In the genomic region with DNA sequence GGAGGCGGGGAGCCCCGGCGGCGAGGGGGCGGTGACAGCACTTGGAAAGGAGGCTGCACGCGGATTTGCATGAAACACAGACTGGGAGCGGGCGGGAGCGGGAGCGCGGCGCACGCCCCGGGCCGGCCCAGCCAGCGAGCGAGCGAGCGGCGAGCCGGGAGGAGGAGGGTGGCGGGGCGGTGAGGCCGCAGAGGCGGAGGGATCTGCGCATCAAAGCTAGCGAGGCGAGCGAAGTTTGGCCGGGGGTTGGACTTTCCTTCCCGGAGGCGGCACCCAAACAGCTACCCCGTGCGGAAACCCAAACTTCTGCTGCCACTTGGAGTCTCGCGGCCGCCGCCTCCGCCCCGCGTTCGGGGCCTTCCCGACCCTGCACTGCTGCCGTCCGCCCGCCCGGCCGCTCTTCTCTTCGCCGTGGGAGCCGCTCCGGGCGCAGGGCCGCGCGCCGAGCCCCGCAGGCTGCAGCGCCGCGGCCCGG, we compare ENCODE assay signal across 8 cellular contexts. TPM values are rescaled to one million over a fixed set of nuclear protein-coding genes. Genes with fewer than 3 reads are reported as not detected.
DNase-seq lines count a peak whose midpoint lies in the region; ATAC-seq, FAIRE-seq and TF ChIP-seq lines count a peak whose summit lies in the region.

A gene (plus strand): TSS at position 72 of the 475 bp plus-strand sequence. CDS start 553 bp downstream, outside the sequence.

- 0 to 1% methylated on average over 49 to 63 of the region's 63 CpGs for WGBS in pancreas, 2 donors
- 0% methylated on average over 9 to 53 of the region's 63 CpGs for WGBS in tibial nerve, 2 donors

- POLR2A ChIA-PET in CD4-positive, alpha-beta T cell (lab: Charles Lee) = interaction anchor here (0.7 to 8.4 kb wide), 22 partner anchors 9 to 189 kb away, joined by 3 to 119 read pairs (median 4); a partner anchor contains a TSS

- TF ChIP-seq CTCF in CD4-positive, alpha-beta T cell (IDR thresholded peaks at IDR 0.05) = no peak
- TF ChIP-seq CTCF in SU-DHL-6 (IDR thresholded peaks at IDR 0.05; ENCODE audit: insufficient read depth, low read length, poor library complexity, severe bottlenecking) (no peak), pancreas (IDR thresholded peaks at IDR 0.05) (no peak), tibial nerve (IDR thresholded peaks at IDR 0.05) (peak in 1 of 5 experiments; percentile 32)

- no peaks in the 10 kb centered on the region for H3K27me3 ChIP-seq in CD4-positive, alpha-beta T cell (ENCODE audit: control insufficient read depth, insufficient read depth, low read length)
- H3K27me3 ChIP-seq in HUES48 (ENCODE audit: control insufficient read depth, insufficient read depth, low read length) (peaks cover 42% of the 10 kb centered on the region), SU-DHL-6 (ENCODE audit: low read length) (no peaks in the 10 kb centered on the region), pancreas (no peaks in the 10 kb centered on the region), tibial nerve (no peaks in the 10 kb centered on the region)

- H3K27ac Mint-ChIP-seq in CD4-positive, alpha-beta T cell = peak within 1 kb of the TSS; percentile 92
- peak within 1 kb of the TSS; percentile 82 for H3K27ac Mint-ChIP-seq in activated naive CD8-positive, alpha-beta T cell treated with anti-CD3 and anti-CD28 coated beads, Interleukin-2, amount 50 U/mL, for 24 hours

- H3K9me2 ChIP-seq in SU-DHL-6 (replicated peaks; ENCODE audit: insufficient read depth, low read length) = no peaks in the 10 kb centered on the region

- no peaks in the 10 kb centered on the region for H3K9me3 Mint-ChIP-seq in CD4-positive, alpha-beta T cell
- no peaks in the 10 kb centered on the region for H3K9me3 Mint-ChIP-seq in activated naive CD8-positive, alpha-beta T cell treated with anti-CD3 and anti-CD28 coated beads, Interleukin-2, amount 50 U/mL, for 24 hours

- peak in 1 of 2 donors; percentile 75 for TF ChIP-seq POLR2A in tibial nerve (IDR thresholded peaks at IDR 0.05)

- H3K9ac ChIP-seq in HUES48 (ENCODE audit: low read depth, low read length) (peak within 1 kb of the TSS; percentile 35), SU-DHL-6 (ENCODE audit: low read length) (peak within 1 kb of the TSS; percentile 99)

- no peaks in the 10 kb centered on the region; the same call in 1 of the 2 replicates for H4K20me1 ChIP-seq in SU-DHL-6 (ENCODE audit: low read depth, low read length)

- peaks cover 15% of the 10 kb centered on the region for H3K36me3 Mint-ChIP-seq in CD4-positive, alpha-beta T cell (ENCODE audit: low read depth)
- H3K36me3 Mint-ChIP-seq in activated naive CD8-positive, alpha-beta T cell treated with anti-CD3 and anti-CD28 coated beads, Interleukin-2, amount 50 U/mL, for 24 hours (ENCODE audit: low read depth) = no peaks in the 10 kb centered on the region

- H3K27ac ChIP-seq in CD4-positive, alpha-beta T cell (ENCODE audit: low read depth, low read length) = peak within 1 kb of the TSS; percentile 62
- H3K27ac ChIP-seq in HUES48 (ENCODE audit: low read depth, low read length) (peak within 1 kb of the TSS; percentile 89), SU-DHL-6 (ENCODE audit: low read depth, low read length) (peak within 1 kb of the TSS; percentile 62), pancreas (peak within 1 kb of the TSS; percentile 92 to 95 (median 95)), tibial nerve (peak within 1 kb of the TSS; percentile 73 to 93 (median 88))

- H3K9me3 ChIP-seq in CD4-positive, alpha-beta T cell (ENCODE audit: control insufficient read depth, low read length) = no peaks in the 10 kb centered on the region
- H3K9me3 ChIP-seq in HUES48 (ENCODE audit: control insufficient read depth, insufficient read depth, low read length) (no peaks in the 10 kb centered on the region), SU-DHL-6 (ENCODE audit: insufficient read depth, low read length) (no peaks in the 10 kb centered on the region), pancreas (no peaks in the 10 kb centered on the region), tibial nerve (no peaks in the 10 kb centered on the region)

- H3K4me1 ChIP-seq in HUES48 (ENCODE audit: control insufficient read depth, insufficient read depth, low read length) (peaks cover 43% of the 10 kb centered on the region), pancreas (peaks cover 23 to 53% (median 42%) of the 10 kb centered on the region in 3 donors), tibial nerve (peaks cover 0 to 47% (median 25%) of the 10 kb centered on the region in 4 donors)

- ATAC-seq in CD4-positive, alpha-beta T cell (ENCODE audit: poor library complexity) = peak; percentile 56
- ATAC-seq in GM19438 (IDR thresholded peaks at IDR 0.05; ENCODE audit: low read depth, unreplicated experiment) = peak; percentile 57
- ATAC-seq in activated naive CD8-positive, alpha-beta T cell treated with anti-CD3 and anti-CD28 coated beads, Interleukin-2, amount 50 U/mL, for 24 hours = peak; percentile 41
- peak; percentile 95 for ATAC-seq in Right ventricle myocardium inferior
- ATAC-seq in pancreas = peak; percentile 71 to 83 (median 78)

- FAIRE-seq in pancreas (lab: Jason Lieb, UNC) = no peak

- CTCF ChIA-PET in CD4-positive, alpha-beta T cell (lab: Charles Lee) = interaction anchor here (0.9 to 1.1 kb wide), 5 partner anchors 15 to 119 kb away, joined by 3 to 4 read pairs (median 4); no protein-coding TSS in a partner anchor

- DNase-seq in CD4-positive, alpha-beta T cell = peak; percentile 42 to 77 (median 62)
- DNase-seq in activated naive CD8-positive, alpha-beta T cell treated with anti-CD3 and anti-CD28 coated beads, Interleukin-2, amount 50 U/mL, for 24 hours = peak; percentile 80
- peak; percentile 93 for DNase-seq in Right ventricle myocardium inferior (ENCODE audit: missing footprints)
- peak; percentile 93 to 96 (median 94) for DNase-seq in pancreas
- DNase-seq in tibial nerve (ENCODE audit: low spot score in 2 of 2) = peak; percentile 78 to 81

- peak within 1 kb of the TSS; percentile 95 for H3K4me3 Mint-ChIP-seq in CD4-positive, alpha-beta T cell
- H3K4me3 Mint-ChIP-seq in activated naive CD8-positive, alpha-beta T cell treated with anti-CD3 and anti-CD28 coated beads, Interleukin-2, amount 50 U/mL, for 24 hours = peak within 1 kb of the TSS; percentile 88

- H3K79me2 ChIP-seq in SU-DHL-6 (ENCODE audit: insufficient read depth, low read length) = peaks cover 42% of the 10 kb centered on the region

- H3K4me3 ChIP-seq in HUES48 (ENCODE audit: low read depth, low read length) = peak within 1 kb of the TSS; percentile 69
- H3K4me3 ChIP-seq in SU-DHL-6 (ENCODE audit: insufficient read depth, low read length, poor library complexity, severe bottlenecking) = peak within 1 kb of the TSS; percentile 100
- peak within 1 kb of the TSS; percentile 60 to 86 (median 74) for H3K4me3 ChIP-seq in pancreas
- H3K4me3 ChIP-seq in tibial nerve = peak within 1 kb of the TSS; percentile 52 to 94 (median 73)

- H3K4me1 Mint-ChIP-seq in CD4-positive, alpha-beta T cell (ENCODE audit: low read depth) = peaks cover 61% of the 10 kb centered on the region
- peaks cover 54% of the 10 kb centered on the region for H3K4me1 Mint-ChIP-seq in activated naive CD8-positive, alpha-beta T cell treated with anti-CD3 and anti-CD28 coated beads, Interleukin-2, amount 50 U/mL, for 24 hours

- peak in 1 of 2 donors; percentile 69 for TF ChIP-seq EP300 in tibial nerve (IDR thresholded peaks at IDR 0.05)

- peak within 1 kb of the TSS; percentile 95 for H3K4me2 ChIP-seq in SU-DHL-6 (ENCODE audit: low read depth, low read length, poor library complexity, severe bottlenecking)

- H3F3A ChIP-seq in SU-DHL-6 (ENCODE audit: insufficient read depth) = peaks cover 19% of the 10 kb centered on the region

- H3K27me3 Mint-ChIP-seq in CD4-positive, alpha-beta T cell = no peaks in the 10 kb centered on the region
- H3K27me3 Mint-ChIP-seq in activated naive CD8-positive, alpha-beta T cell treated with anti-CD3 and anti-CD28 coated beads, Interleukin-2, amount 50 U/mL, for 24 hours = peaks cover 16% of the 10 kb centered on the region

- H3K36me3 ChIP-seq in HUES48 (ENCODE audit: control insufficient read depth, insufficient read depth, low read length) (no peaks in the 10 kb centered on the region), SU-DHL-6 (ENCODE audit: low read length) (no peaks in the 10 kb centered on the region), pancreas (no peaks in the 10 kb centered on the region), tibial nerve (no peaks in the 10 kb centered on the region)

- peak within 1 kb of the TSS; percentile 86 for H2AFZ ChIP-seq in SU-DHL-6 (ENCODE audit: low read depth, low read length, severe bottlenecking)

- intact Hi-C loops in CD4-positive, alpha-beta T cell (cut with DNase I, micrococcal nuclease) = loop anchor here (5.0 to 10.0 kb wide), 3 partner anchors 37 to 189 kb away; a partner anchor contains a TSS
- intact Hi-C loops in Right ventricle myocardium inferior (cut with DNase I) (loop anchor here (1.0 to 10.0 kb wide), 4 partner anchors 121 to 237 kb away; a partner anchor contains a TSS), pancreas (cut with DNase I) (loop anchor here in 1 of 3 donors (10.0 kb wide), 1 partner anchor 121 kb away; no protein-coding TSS in a partner anchor)

RNA-seq across cellular contexts. Expression of the gene that starts here (rescaled TPM):
- 10 to 100 TPM; 30.0 to 31.0 TPM for total RNA-seq in CD4-positive, alpha-beta T cell
- total RNA-seq in Right ventricle myocardium inferior (18.0 TPM), pancreas (10 to 100 TPM; 15.6 to 42.5 (median 23.8) TPM), tibial nerve (10 to 100 TPM; 36.3 to 68.6 (median 44.1) TPM)
- 10 to 100 TPM in 1 of 2 donors, 1 to 10 TPM in 1; 7.9 to 13.5 TPM for polyA plus RNA-seq in pancreas

Comparison
In these comparisons a context has a peak if more than half of its experiments do, and no peak if none do; other contexts are left out.
1. Peak in every context shown above with its lines: DNase-seq, ATAC-seq, H3K4me3 ChIP-seq and H3K27ac ChIP-seq.
2. ATAC-seq: peak in every context shown above with its lines; median percentile 95 in Right ventricle myocardium inferior; 78 in pancreas; 57 in GM19438; 56 in CD4-positive, alpha-beta T cell; 41 in activated naive CD8-positive, alpha-beta T cell treated with anti-CD3 and anti-CD28 coated beads, Interleukin-2, amount 50 U/mL, for 24 hours.